ENCODE assay signal across 9 cellular contexts in genomic region chr19:46351241-46352041, GRCh38. TPM values are rescaled to one million over a fixed set of nuclear protein-coding genes. Genes with fewer than 3 reads are reported as not detected.
DNase-seq lines count a peak whose midpoint lies in the region; ATAC-seq and TF ChIP-seq lines count a peak whose summit lies in the region.
"Had no signal": no experiment of that assay in that cellular context is flagged by ENCODE, and none has a peak within 500 bp of the region (broad histone marks: within the 10 kb centered on the region; RNA-seq: fewer than 3 reads in every experiment).

No MANE protein-coding gene starts in this region.

- TF ChIP-seq CTCF in SK-N-SH (IDR thresholded peaks at IDR 0.05), result no peak

- no peak for TF ChIP-seq RAD21 in SK-N-SH (IDR thresholded peaks at IDR 0.05; ENCODE audit: low read length)

- no peaks in the 10 kb centered on the region for H3K9me2 ChIP-seq in SK-N-SH

- peak overlapping the region; percentile 96 for H3K4me3 Mint-ChIP-seq in natural killer cell treated with Interleukin-12 subunit alpha and Interleukin-12 subunit beta and Interleukin-15 and Interleukin-18, amount 100 ng/mL, for 72 hours

- peaks cover 3 to 29% of the 10 kb centered on the region in 2 experiments for H3K36me3 ChIP-seq in SK-N-SH (replicated peaks in 1 of 2; ENCODE audit: control insufficient read depth in 1 of 2, insufficient read depth in 2 of 2, low read length in 1 of 2)

- H3K4me1 ChIP-seq in SK-N-SH (ENCODE audit: control insufficient read depth in 1 of 2, insufficient read depth in 2 of 2, low read depth in 1 of 2, low read length in 1 of 2), result peaks cover 21 to 34% of the 10 kb centered on the region in 2 experiments

- peak overlapping the region; percentile 95 to 98 for H3K27ac Mint-ChIP-seq in natural killer cell treated with Interleukin-12 subunit alpha and Interleukin-12 subunit beta and Interleukin-15 and Interleukin-18, amount 100 ng/mL, for 72 hours

- H3K4me1 Mint-ChIP-seq in natural killer cell treated with Interleukin-12 subunit alpha and Interleukin-12 subunit beta and Interleukin-15 and Interleukin-18, amount 100 ng/mL, for 72 hours (ENCODE audit: low read depth in 2 of 2), result peaks cover 57 to 58% of the 10 kb centered on the region in 2 donors

- H3K9ac ChIP-seq in SK-N-SH, result no peak overlapping the region

- H3K9me3 Mint-ChIP-seq in natural killer cell treated with Interleukin-12 subunit alpha and Interleukin-12 subunit beta and Interleukin-15 and Interleukin-18, amount 100 ng/mL, for 72 hours, result no peaks in the 10 kb centered on the region

- H3K36me3 Mint-ChIP-seq in natural killer cell treated with Interleukin-12 subunit alpha and Interleukin-12 subunit beta and Interleukin-15 and Interleukin-18, amount 100 ng/mL, for 72 hours, result no peaks in the 10 kb centered on the region

- TF ChIP-seq EP300 in SK-N-SH (IDR thresholded peaks at IDR 0.05; ENCODE audit: borderline replicate concordance in 1 of 2, low read depth in 1 of 2, low read length in 1 of 2), result no peak

- WGBS in SK-N-SH (ENCODE audit: low lambda C conversion rate), result 65% methylated on average over 16 of the region's 18 CpGs

- H3K4me2 ChIP-seq in SK-N-SH, result peak overlapping the region; percentile 20

- no peaks in the 10 kb centered on the region for H3K27me3 Mint-ChIP-seq in natural killer cell treated with Interleukin-12 subunit alpha and Interleukin-12 subunit beta and Interleukin-15 and Interleukin-18, amount 100 ng/mL, for 72 hours

- peaks cover 70% of the 10 kb centered on the region for H3K79me2 ChIP-seq in SK-N-SH (ENCODE audit: insufficient read depth)

- no peak for ATAC-seq in SK-N-SH treated with all-trans-retinoic acid at 6 μM for 48 hours
- ATAC-seq in natural killer cell treated with Interleukin-12 subunit alpha and Interleukin-12 subunit beta and Interleukin-15 and Interleukin-18, amount 100 ng/mL, for 72 hours, result peak; percentile 44 to 61
- ATAC-seq in GM19328 (IDR thresholded peaks at IDR 0.05; ENCODE audit: unreplicated experiment), result no peak
- no peak for ATAC-seq in GM18511 (IDR thresholded peaks at IDR 0.05; ENCODE audit: unreplicated experiment)

- H3F3A ChIP-seq in SK-N-SH (replicated peaks; ENCODE audit: insufficient read depth), result peaks cover under 1% of the 10 kb centered on the region

- DNase-seq in SK-N-SH, result no peak
- DNase-seq in RPMI8226, result peak; percentile 14
- DNase-seq in dermis microvascular lymphatic vessel endothelial cell (ENCODE audit: low read depth in 2 of 2), result peak; percentile 51 to 56
- DNase-seq in natural killer cell treated with Interleukin-12 subunit alpha and Interleukin-12 subunit beta and Interleukin-15 and Interleukin-18, amount 100 ng/mL, for 72 hours (ENCODE audit: low spot score), result peak; percentile 68
- DNase-seq in NCI-H1436 (lab: John Stamatoyannopoulos, UW), result no peak

- H2AFZ ChIP-seq in SK-N-SH (ENCODE audit: low read depth), result no peak overlapping the region

- no peaks in the 10 kb centered on the region for H3K27me3 ChIP-seq in SK-N-SH (ENCODE audit: insufficient read depth)

- POLR2A ChIA-PET in SK-N-SH (lab: Yijun Ruan, JAX), result interaction anchor here (0.6 kb wide), 1 partner anchor 582 kb away, joined by 4 read pairs; the partner anchor contains the start of gene SIX5

- no peak overlapping the region for H3K4me3 ChIP-seq in SK-N-SH (ENCODE audit: low read depth in 2 of 2, low read length in 1 of 2)

- H3K27ac ChIP-seq in SK-N-SH (ENCODE audit: low read depth in 2 of 2, low read length in 1 of 2), result peak overlapping the region; percentile 27 to 53; a peak in 2 of 4 replicates

- H4K20me1 ChIP-seq in SK-N-SH (ENCODE audit: insufficient read depth), result peaks cover 35% of the 10 kb centered on the region

- CTCF ChIA-PET in SK-N-SH (lab: Yijun Ruan, JAX), result interaction anchor here (1.0 kb wide), 2 partner anchors 44 to 70 kb away, joined by 4 to 7 read pairs; no protein-coding TSS in a partner anchor

- H3K9me3 ChIP-seq in SK-N-SH, result no peaks in the 10 kb centered on the region

TF ChIP-seq in SK-N-SH, 30 proteins besides CTCF, POLR2A, EP300 and RAD21:
- TF ChIP-seq GABPA (IDR thresholded peaks at IDR 0.05; ENCODE audit: low read depth) (no peak), TCF12 (IDR thresholded peaks at IDR 0.05) (no peak), NFIC (IDR thresholded peaks at IDR 0.05; ENCODE audit: borderline replicate concordance) (peak; percentile 39), MXI1 (IDR thresholded peaks at IDR 0.05; ENCODE audit: low read depth, low read length) (no peak)

TF ChIP-seq in SK-N-SH treated with all-trans-retinoic acid at 6 μM for 48 hours, 23 proteins besides CTCF, POLR2A, EP300 and RAD21:
- TF ChIP-seq TOX (CRISPR knock-in tag; IDR thresholded peaks at IDR 0.05; ENCODE audit: borderline replicate concordance) (no peak), RARB (CRISPR knock-in tag; IDR thresholded peaks at IDR 0.05) (no peak), PATZ1 (CRISPR knock-in tag; IDR thresholded peaks at IDR 0.05; ENCODE audit: borderline replicate concordance) (no peak), ARNTL (CRISPR knock-in tag; IDR thresholded peaks at IDR 0.05; ENCODE audit: borderline replicate concordance, low read depth) (no peak)
TF ChIP-seq in SK-N-SH treated with all-trans-retinoic acid at 6 μM for 48 hours: peak in this region for 0.

RNA-seq across cellular contexts. Expression of gene PPP5C, which starts 4.6 kb away (rescaled TPM):
- 131 and 162 TPM in 2 replicates for polyA plus RNA-seq in SK-N-SH (2012; rRNA removed)
- polyA plus RNA-seq in SK-N-SH (2012; cell fraction: cytosol; rRNA removed), result 70.0 and 97.9 TPM in 2 replicates
- 258 and 261 TPM in 2 replicates for polyA plus RNA-seq in SK-N-SH (2012; cell fraction: nucleus; rRNA removed)
- total RNA-seq in dermis microvascular lymphatic vessel endothelial cell, result 65.0 and 86.1 TPM in 2 replicates
- 100 to 1,000 TPM in 1 of 2 donors, 10 to 100 TPM in 1; 87.4 to 153 TPM for total RNA-seq in natural killer cell treated with Interleukin-12 subunit alpha and Interleukin-12 subunit beta and Interleukin-15 and Interleukin-18, amount 100 ng/mL, for 72 hours

RNA-seq across cellular contexts. Expression of gene HIF3A, which starts 54.6 kb away (rescaled TPM):
- 0.92 and 0.96 TPM in 2 replicates for polyA plus RNA-seq in SK-N-SH (2012; rRNA removed)
- polyA plus RNA-seq in SK-N-SH (2012; cell fraction: cytosol; rRNA removed), result 0.21 and 0.49 TPM in 2 replicates
- 4.6 and 5.9 TPM in 2 replicates for polyA plus RNA-seq in SK-N-SH (2012; cell fraction: nucleus; rRNA removed)
- 11.9 and 14.8 TPM in 2 replicates for total RNA-seq in dermis microvascular lymphatic vessel endothelial cell
- not detected for total RNA-seq in natural killer cell treated with Interleukin-12 subunit alpha and Interleukin-12 subunit beta and Interleukin-15 and Interleukin-18, amount 100 ng/mL, for 72 hours
- polyA plus RNA-seq: BJ had no signal

Comparison
In these comparisons a context has a peak if more than half of its experiments do, and no peak if none do; other contexts are left out.
1. DNase-seq: peak in RPMI8226 (single experiment), dermis microvascular lymphatic vessel endothelial cell (2 of 2) and natural killer cell treated with Interleukin-12 subunit alpha and Interleukin-12 subunit beta and Interleukin-15 and Interleukin-18, amount 100 ng/mL, for 72 hours (single experiment); none in SK-N-SH (single experiment) and NCI-H1436 (single experiment).
2. ATAC-seq: peak in natural killer cell treated with Interleukin-12 subunit alpha and Interleukin-12 subunit beta and Interleukin-15 and Interleukin-18, amount 100 ng/mL, for 72 hours (2 of 2); none in SK-N-SH treated with all-trans-retinoic acid at 6 μM for 48 hours (single experiment), GM19328 (single experiment) and GM18511 (single experiment).
3. RNA of gene HIF3A, which starts 54.6 kb away (total RNA-seq): 11.9 to 14.8 TPM in dermis microvascular lymphatic vessel endothelial cell; not detected in natural killer cell treated with Interleukin-12 subunit alpha and Interleukin-12 subunit beta and Interleukin-15 and Interleukin-18, amount 100 ng/mL, for 72 hours; every median in the first group is over 10 times any median in the second.